In genomic region chr22:25162561-25162960, GRCh38 we compare ENCODE assay signal across 1 cellular context.
TF ChIP-seq lines count a peak whose summit lies in the region.

No MANE protein-coding gene starts in this region.

TF ChIP-seq in GM12878, 131 proteins besides CTCF, POLR2A, EP300 and RAD21:
- TF ChIP-seq SIX5 (IDR thresholded peaks at IDR 0.05; ENCODE audit: low read depth, low read length, severe bottlenecking): no peak
- TF ChIP-seq KDM1A (IDR thresholded peaks at IDR 0.05; ENCODE audit: borderline replicate concordance): no peak
- TF ChIP-seq FOS (IDR thresholded peaks at IDR 0.05; ENCODE audit: borderline replicate concordance, extremely low read depth, insufficient read length): no peak
- no peak for TF ChIP-seq ZBTB4 (CRISPR knock-in tag; IDR thresholded peaks at IDR 0.05)
- TF ChIP-seq ZBTB40 (IDR thresholded peaks at IDR 0.05; ENCODE audit: borderline replicate concordance): peak; percentile 77
